Comparison of ENCODE assay signal across 2 cellular contexts in genomic region chr9:36401897-36402480, GRCh38.
TF ChIP-seq lines count a peak whose summit lies in the region.

No MANE protein-coding gene starts in this region.

TF ChIP-seq in GM23338, 12 proteins besides CTCF, POLR2A, EP300 and RAD21:
- TF ChIP-seq CREB1 (CRISPR knock-in tag; IDR thresholded peaks at IDR 0.05; ENCODE audit: low read depth), result no peak
- TF ChIP-seq POLR2AphosphoS5 (IDR thresholded peaks at IDR 0.05; ENCODE audit: low read depth), result no peak
- no peak for TF ChIP-seq STAT1 (IDR thresholded peaks at IDR 0.05; ENCODE audit: unreplicated experiment)
- TF ChIP-seq ZNF114 (CRISPR knock-in tag; IDR thresholded peaks at IDR 0.05), result no peak
- TF ChIP-seq ZNF331 (CRISPR knock-in tag; IDR thresholded peaks at IDR 0.05; ENCODE audit: low read depth), result no peak
- TF ChIP-seq JUNB (IDR thresholded peaks at IDR 0.05; ENCODE audit: unreplicated experiment), result no peak
- TF ChIP-seq NANOG (IDR thresholded peaks at IDR 0.05; ENCODE audit: borderline replicate concordance), result no peak

TF ChIP-seq in H1, 55 proteins besides CTCF, POLR2A, EP300 and RAD21:
- no peak for TF ChIP-seq ATF3 (IDR thresholded peaks at IDR 0.05; ENCODE audit: insufficient read depth, low read depth, low read length)
- TF ChIP-seq CHD2 (IDR thresholded peaks at IDR 0.05; ENCODE audit: low read length), result no peak
